Comparison of ENCODE assay signal across 23 cellular contexts in genomic region chr1:221283532-221283931, GRCh38.
"Had no signal": no experiment of that assay in that cellular context is flagged by ENCODE, and none has a peak within 500 bp of the region (broad histone marks: within the 10 kb centered on the region; RNA-seq: fewer than 3 reads in every experiment).

No MANE protein-coding gene starts in this region.

- ATAC-seq: gastroesophageal sphincter; heart right ventricle; left lobe of liver; lower lobe of right lung; natural killer cell treated with Interleukin-12 subunit alpha and Interleukin-12 subunit beta and Interleukin-15 and Interleukin-18, amount 100 ng/mL, for 72 hours; pancreas; psoas muscle; stimulated activated effector memory CD8-positive, alpha-beta T cell treated with anti-CD3 and anti-CD28 coated beads, Interleukin-12 subunit alpha, Interleukin-12 subunit beta, amount 100 ng/mL, for 72 hours; stimulated activated naive CD8-positive, alpha-beta T cell treated with anti-CD3 and anti-CD28 coated beads, Interleukin-15, amount 100 ng/mL, for 72 hours had no signal

- H3K4me3 ChIP-seq: coronary artery, esophagus squamous epithelium, gastroesophageal sphincter, heart right ventricle, lower lobe of right lung, pancreas, psoas muscle, right atrium auricular region, tibial nerve had no signal

- H3K36me3 Mint-ChIP-seq: activated naive CD8-positive, alpha-beta T cell treated with anti-CD3 and anti-CD28 coated beads for 36 hours; immature natural killer cell; natural killer cell treated with Interleukin-12 subunit alpha and Interleukin-12 subunit beta and Interleukin-15 and Interleukin-18, amount 100 ng/mL, for 72 hours; stimulated activated effector memory CD8-positive, alpha-beta T cell treated with anti-CD3 and anti-CD28 coated beads, Interleukin-12 subunit alpha, Interleukin-12 subunit beta, amount 100 ng/mL, for 72 hours had no signal

- H3K4me1 Mint-ChIP-seq: activated B cell treated with CpG ODN at 0.5 μM for 24 hours; activated naive CD8-positive, alpha-beta T cell treated with anti-CD3 and anti-CD28 coated beads for 36 hours; immature natural killer cell; stimulated activated effector memory CD8-positive, alpha-beta T cell treated with anti-CD3 and anti-CD28 coated beads, Interleukin-12 subunit alpha, Interleukin-12 subunit beta, amount 100 ng/mL, for 72 hours; stimulated activated naive CD8-positive, alpha-beta T cell treated with anti-CD3 and anti-CD28 coated beads, Interleukin-15, amount 100 ng/mL, for 72 hours had no signal

- H3K36me3 ChIP-seq: esophagus squamous epithelium, gastroesophageal sphincter, heart right ventricle, lower lobe of right lung, pancreas, right atrium auricular region, tibial nerve had no signal

- H3K27me3 ChIP-seq: esophagus squamous epithelium, gastroesophageal sphincter, heart right ventricle, pancreas, right atrium auricular region, tibial nerve had no signal

- H3K9me3 ChIP-seq: esophagus squamous epithelium, gastroesophageal sphincter, lower lobe of right lung, pancreas, psoas muscle, right atrium auricular region, tibial nerve had no signal

- DNase-seq: activated B cell treated with CpG ODN at 0.5 μM for 24 hours; activated CD4-positive, alpha-beta T cell treated with anti-CD3 and anti-CD28 coated beads for 4 hours; activated CD4-positive, alpha-beta T cell treated with anti-CD3 and anti-CD28 coated beads, Interleukin-2, amount 50 U/mL, for 48 hours; activated naive CD4-positive, alpha-beta T cell treated with Interleukin-2 at 50 U/mL for 16 hours; activated naive CD8-positive, alpha-beta T cell treated with anti-CD3 and anti-CD28 coated beads for 36 hours; activated T-cell treated with anti-CD3 and anti-CD28 coated beads, Interleukin-2, amount 50 U/mL, for 48 hours; cerebellar nuclear complex; esophagus squamous epithelium; heart right ventricle; immature natural killer cell; lower lobe of right lung; pancreas; psoas muscle; stimulated activated CD4-positive, alpha-beta T cell treated with anti-CD3 and anti-CD28 coated beads, Interleukin-1b, Interleukin-23, amount 100 ng/mL, for 48 hours; stimulated activated naive CD8-positive, alpha-beta T cell treated with anti-CD3 and anti-CD28 coated beads, Interleukin-15, amount 100 ng/mL, for 72 hours; T-helper 9 cell had no signal

- H3K9me3 Mint-ChIP-seq: activated B cell treated with CpG ODN at 0.5 μM for 24 hours; natural killer cell treated with Interleukin-12 subunit alpha and Interleukin-12 subunit beta and Interleukin-15 and Interleukin-18, amount 100 ng/mL, for 72 hours; stimulated activated effector memory CD8-positive, alpha-beta T cell treated with anti-CD3 and anti-CD28 coated beads, Interleukin-12 subunit alpha, Interleukin-12 subunit beta, amount 100 ng/mL, for 72 hours; stimulated activated naive CD8-positive, alpha-beta T cell treated with anti-CD3 and anti-CD28 coated beads, Interleukin-15, amount 100 ng/mL, for 72 hours had no signal

- H3K27ac Mint-ChIP-seq: activated B cell treated with CpG ODN at 0.5 μM for 24 hours; activated naive CD8-positive, alpha-beta T cell treated with anti-CD3 and anti-CD28 coated beads for 36 hours; immature natural killer cell; natural killer cell treated with Interleukin-12 subunit alpha and Interleukin-12 subunit beta and Interleukin-15 and Interleukin-18, amount 100 ng/mL, for 72 hours; stimulated activated effector memory CD8-positive, alpha-beta T cell treated with anti-CD3 and anti-CD28 coated beads, Interleukin-12 subunit alpha, Interleukin-12 subunit beta, amount 100 ng/mL, for 72 hours; stimulated activated naive CD8-positive, alpha-beta T cell treated with anti-CD3 and anti-CD28 coated beads, Interleukin-15, amount 100 ng/mL, for 72 hours had no signal

- H3K27ac ChIP-seq: coronary artery, esophagus squamous epithelium, gastroesophageal sphincter, heart right ventricle, lower lobe of right lung, pancreas, psoas muscle, right atrium auricular region, tibial nerve had no signal

- H3K4me3 Mint-ChIP-seq: activated B cell treated with CpG ODN at 0.5 μM for 24 hours; activated naive CD8-positive, alpha-beta T cell treated with anti-CD3 and anti-CD28 coated beads for 36 hours; immature natural killer cell; natural killer cell treated with Interleukin-12 subunit alpha and Interleukin-12 subunit beta and Interleukin-15 and Interleukin-18, amount 100 ng/mL, for 72 hours; stimulated activated effector memory CD8-positive, alpha-beta T cell treated with anti-CD3 and anti-CD28 coated beads, Interleukin-12 subunit alpha, Interleukin-12 subunit beta, amount 100 ng/mL, for 72 hours; stimulated activated naive CD8-positive, alpha-beta T cell treated with anti-CD3 and anti-CD28 coated beads, Interleukin-15, amount 100 ng/mL, for 72 hours had no signal

- H3K4me1 ChIP-seq: pancreas, psoas muscle, right atrium auricular region had no signal
